10 cellular contexts compared by ENCODE assay signal in genomic region chr14:31880935-31881334, GRCh38.
DNase-seq lines count a peak whose midpoint lies in the region; ATAC-seq and TF ChIP-seq lines count a peak whose summit lies in the region.
"Had no signal": no experiment of that assay in that cellular context is flagged by ENCODE, and none has a peak within 500 bp of the region (broad histone marks: within the 10 kb centered on the region; RNA-seq: fewer than 3 reads in every experiment).

No MANE protein-coding gene starts in this region.

- ATAC-seq in HG03039 (IDR thresholded peaks at IDR 0.05; ENCODE audit: unreplicated experiment), result no peak

- H3K27me3 ChIP-seq in fibroblast of lung (ENCODE audit: control insufficient read depth, insufficient read depth, low read length), result no peaks in the 10 kb centered on the region

- H3K27ac ChIP-seq in fibroblast of lung (ENCODE audit: insufficient read depth, low read length), result peak overlapping the region; percentile 30

- H4K20me1 ChIP-seq in fibroblast of lung (ENCODE audit: control insufficient read depth, extremely low read depth, insufficient read depth, low read length), result no peaks in the 10 kb centered on the region

- peak overlapping the region; percentile 7 for H3K4me2 ChIP-seq in fibroblast of lung (ENCODE audit: extremely low read depth, insufficient read depth, low read length)

- no peaks in the 10 kb centered on the region for H3K79me2 ChIP-seq in fibroblast of lung (ENCODE audit: control insufficient read depth, insufficient read depth, low read length)

- no peaks in the 10 kb centered on the region for H3K9me3 ChIP-seq in fibroblast of lung (ENCODE audit: control insufficient read depth, insufficient read depth, low read depth, low read length)

- TF ChIP-seq CTCF in fibroblast of lung (conservative IDR thresholded peaks at IDR 0.05 in 1 of 2, IDR thresholded peaks at IDR 0.05 in 1 of 2; ENCODE audit: low read depth in 1 of 2, low read length in 2 of 2), result no peak
- TF ChIP-seq CTCF in retinal pigment epithelial cell (conservative IDR thresholded peaks at IDR 0.05; ENCODE audit: low read depth, low read length), result no peak

- H2AFZ ChIP-seq in fibroblast of lung (ENCODE audit: low read length), result no peak overlapping the region

- H3K4me3 ChIP-seq in fibroblast of lung (replicated peaks in 1 of 4; ENCODE audit: control extremely low read depth in 1 of 4, insufficient read depth in 1 of 4, low read depth in 3 of 4, low read length in 4 of 4) (no peak overlapping the region), retinal pigment epithelial cell (ENCODE audit: low read length) (no peak overlapping the region)

- peaks cover 12% of the 10 kb centered on the region for H3K4me1 ChIP-seq in fibroblast of lung (ENCODE audit: control insufficient read depth, extremely low read depth, insufficient read depth, low read length)

- DNase-seq in GM04503 (ENCODE audit: low read depth) (peak; percentile 78), RPMI7951 (ENCODE audit: low read depth) (peak; percentile 88), fibroblast of lung (ENCODE audit: low read depth in 2 of 2) (peak; percentile 72 to 97), retinal pigment epithelial cell (ENCODE audit: low read depth) (peak; percentile 81), SKM-1 (lab: John Stamatoyannopoulos, UW; ENCODE audit: unreplicated experiment) (no peak), T-helper 9 cell (no peak)
- DNase-seq: activated CD8-positive, alpha-beta memory T cell treated with anti-CD3 and anti-CD28 coated beads, Interleukin-2, amount 50 U/mL, for 48 hours; GF-D8; NCI-H526 treated with DMSO at 0.1 percent for 48 hours had no signal

- no peaks in the 10 kb centered on the region for H3K36me3 ChIP-seq in fibroblast of lung (ENCODE audit: control insufficient read depth, insufficient read depth, low read length)

- H3K9ac ChIP-seq in fibroblast of lung (ENCODE audit: insufficient read depth, low read length), result no peak overlapping the region

Comparison
In these comparisons a context has a peak if more than half of its experiments do, and no peak if none do; other contexts are left out.
1. DNase-seq: peak in GM04503 (single experiment), RPMI7951 (single experiment), fibroblast of lung (2 of 2) and retinal pigment epithelial cell (single experiment); none in SKM-1 (single experiment) and T-helper 9 cell (single experiment).